27 cellular contexts compared by ENCODE assay signal in the genomic region with DNA sequence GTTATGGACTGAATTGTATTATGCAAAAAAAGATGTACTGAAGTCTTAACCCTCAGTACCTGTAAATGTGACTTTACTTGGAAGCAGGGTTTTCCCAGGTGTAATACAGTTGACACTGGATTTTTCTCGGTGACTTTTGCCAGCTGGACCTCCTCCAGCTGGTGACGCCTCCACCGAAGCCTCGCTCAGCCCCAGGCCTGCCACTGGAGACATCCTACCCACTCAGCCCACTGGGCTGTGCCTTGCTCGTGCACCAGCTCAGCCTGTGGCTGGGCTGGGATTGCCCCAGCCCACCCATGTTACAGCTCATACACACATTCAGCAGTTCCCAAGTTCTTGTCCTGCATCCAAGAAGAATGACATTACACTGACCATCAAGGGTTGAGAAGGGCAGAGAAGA. TPM values are rescaled to one million over a fixed set of nuclear protein-coding genes. Genes with fewer than 3 reads are reported as not detected.
"Had no signal": no experiment of that assay in that cellular context is flagged by ENCODE, and none has a peak within 500 bp of the region (broad histone marks: within the 10 kb centered on the region; RNA-seq: fewer than 3 reads in every experiment).

No MANE protein-coding gene starts in this region.

- H3K4me3 ChIP-seq: breast epithelium, ovary, prostate gland, testis had no signal

- H3K9me3 ChIP-seq: breast epithelium, neutrophil, ovary, prostate gland, testis had no signal

- H3K27ac ChIP-seq: breast epithelium, neutrophil, ovary, prostate gland, testis had no signal

- ATAC-seq: activated CD8-positive, alpha-beta T cell treated with anti-CD3 and anti-CD28 coated beads for 36 hours; activated naive CD8-positive, alpha-beta T cell treated with anti-CD3 and anti-CD28 coated beads, Interleukin-2, amount 50 U/mL, for 24 hours; esophagus mucosa; T-cell had no signal

- H3K36me3 ChIP-seq: breast epithelium, neutrophil, ovary, prostate gland had no signal

- H3K4me1 ChIP-seq: breast epithelium, prostate gland, testis had no signal

- FAIRE-seq: urothelium cell line had no signal

- H3K27me3 ChIP-seq: breast epithelium, neutrophil, ovary, testis had no signal

- DNase-seq: activated B cell treated with CpG ODN at 0.5 μM for 24 hours; activated CD4-positive, alpha-beta T cell treated with anti-CD3 and anti-CD28 coated beads, Interleukin-2, amount 50 U/mL, for 1 hour; activated CD8-positive, alpha-beta T cell treated with anti-CD3 and anti-CD28 coated beads for 36 hours; activated naive CD8-positive, alpha-beta T cell treated with anti-CD3 and anti-CD28 coated beads, Interleukin-2, amount 50 U/mL, for 24 hours; activated T-cell treated with anti-CD3 and anti-CD28 coated beads, Interleukin-2, amount 50 U/mL, for 48 hours; amygdala; endodermal cell; foreskin fibroblast; head of caudate nucleus; kidney glomerular epithelial cell; mammary epithelial cell; naive B cell; nephron progenitor cell; ovary; stimulated activated CD4-positive, alpha-beta T cell treated with anti-CD3 and anti-CD28 coated beads, Interleukin-2, amount 100 ng/mL, for 48 hours; stimulated activated naive CD4-positive, alpha-beta T cell treated with Interleukin-2 at 50 U/mL for 16 hours; T-cell; testis; trophoblast cell had no signal

RNA-seq across cellular contexts. Expression of a gene that starts 42.4 kb away (rescaled TPM):
- total RNA-seq: activated B cell treated with CpG ODN at 0.5 μM for 24 hours; activated CD8-positive, alpha-beta T cell treated with anti-CD3 and anti-CD28 coated beads for 36 hours; activated T-helper 2 cell treated with anti-CD3 and anti-CD28 coated beads, Interferon-gamma antibody, Interleukin-2, Interleukin-4, amounts not matched to agents 10 μg/mL and 5 μg/mL and 100 μg/mL, durations not matched to agents 14 hours and 24 hours and 36 hours; breast epithelium; endodermal cell; esophagus mucosa; liver; mesothelial cell of epicardium; ovary; prostate gland; T-cell; testis had no signal
- polyA plus RNA-seq: mammary epithelial cell, ovary had no signal
